In the genomic region with DNA sequence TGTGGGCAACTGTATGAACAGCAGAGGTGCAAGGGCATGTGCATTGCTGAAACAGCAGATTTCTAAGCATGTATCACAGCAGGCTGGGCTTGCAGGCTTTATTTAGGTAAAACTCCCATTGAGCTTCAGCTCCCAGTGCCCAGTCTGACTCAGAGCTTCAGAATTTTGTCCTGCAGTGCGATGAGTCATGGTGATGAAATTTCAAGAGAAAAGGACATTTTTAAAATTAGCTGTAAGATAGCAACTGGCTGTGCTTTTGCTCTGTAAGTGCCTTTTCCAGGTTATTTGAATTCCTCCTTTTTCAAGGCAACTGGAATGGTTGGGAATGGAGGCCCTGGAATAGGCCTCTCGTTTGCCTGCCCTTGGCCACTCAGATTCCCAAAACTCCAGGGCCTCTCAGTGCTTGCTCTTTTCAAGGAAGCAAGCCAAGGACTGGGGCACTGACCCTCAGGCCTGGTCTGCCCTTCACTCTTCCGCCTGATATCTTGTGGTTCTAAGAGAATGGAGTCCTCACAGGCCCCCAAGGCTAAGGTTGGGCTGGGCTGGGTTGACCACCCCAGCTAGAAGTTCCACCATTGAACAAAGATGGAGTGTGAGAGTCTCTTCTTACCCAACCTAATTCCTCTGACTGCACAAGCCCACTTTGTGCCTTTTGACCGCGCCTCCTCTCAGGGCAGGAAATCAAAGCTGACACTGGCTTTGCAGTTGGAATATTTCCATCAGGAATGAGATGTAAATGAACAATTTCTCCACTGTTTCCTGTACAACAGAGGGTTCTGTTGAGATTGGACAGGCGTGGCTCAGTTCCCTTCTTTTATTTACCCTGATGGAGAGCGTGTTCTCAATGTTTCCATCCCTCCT, we compare ENCODE assay signal across 8 cellular contexts. TPM values are rescaled to one million over a fixed set of nuclear protein-coding genes. Genes with fewer than 3 reads are reported as not detected.
A peak's percentile ranks its signal among the peaks of the same experiment; 100 is the strongest.
DNase-seq lines count a peak whose midpoint lies in the region; ATAC-seq and TF ChIP-seq lines count a peak whose summit lies in the region.

No MANE protein-coding gene starts in this region.

- H3K23ac ChIP-seq in neuronal stem cell (ENCODE audit: low read depth, low read length, poor library complexity): no peak overlapping the region

- H3K27ac ChIP-seq in neuronal stem cell (replicated peaks; ENCODE audit: low read length): peak overlapping the region; percentile 69
- no peak overlapping the region for H3K27ac ChIP-seq in effector memory CD4-positive, alpha-beta T cell (ENCODE audit: insufficient read depth, low read length, poor library complexity, severe bottlenecking)

- H3K4me3 ChIP-seq in fibroblast of pulmonary artery (replicated peaks; ENCODE audit: low read depth, low read length) (no peak overlapping the region), neuronal stem cell (ENCODE audit: low read length in 2 of 2) (no peak overlapping the region)
- no peak overlapping the region for H3K4me3 ChIP-seq in effector memory CD4-positive, alpha-beta T cell (ENCODE audit: insufficient read depth, low read depth, low read length, poor library complexity, severe bottlenecking)

- no peak overlapping the region for H2AK5ac ChIP-seq in neuronal stem cell (ENCODE audit: low read depth, low read length)

- no peak overlapping the region for H4K8ac ChIP-seq in neuronal stem cell (ENCODE audit: low read depth, low read length)

- no peaks in the 10 kb centered on the region for H3K27me3 ChIP-seq in neuronal stem cell (ENCODE audit: control insufficient read depth in 3 of 3, insufficient read depth in 3 of 3, low read depth in 1 of 3, low read length in 3 of 3)
- no peaks in the 10 kb centered on the region for H3K27me3 ChIP-seq in effector memory CD4-positive, alpha-beta T cell (replicated peaks; ENCODE audit: control insufficient read depth, insufficient read depth, low read length, poor library complexity, severe bottlenecking)

- no peak overlapping the region for H2BK15ac ChIP-seq in neuronal stem cell (ENCODE audit: low read length)

- no peak for DNase-seq in activated T-cell treated with anti-CD3 and anti-CD28 coated beads, Interleukin-2, amount 50 U/mL, for 24 hours
- DNase-seq in activated T-cell treated with anti-CD3 and anti-CD28 coated beads, Interleukin-2, amount 50 U/mL, for 1 hour: no peak
- DNase-seq in SKM-1 (lab: John Stamatoyannopoulos, UW; ENCODE audit: unreplicated experiment) (peak; percentile 38), fibroblast of pulmonary artery (ENCODE audit: low read depth) (peak; percentile 98), neuronal stem cell (ENCODE audit: low spot score) (peak; percentile 49), NCI-H1694 (lab: John Stamatoyannopoulos, UW) (no peak)
- DNase-seq in effector memory CD4-positive, alpha-beta T cell: no peak

- peaks cover 41% of the 10 kb centered on the region for H3K4me1 Mint-ChIP-seq in activated T-cell treated with anti-CD3 and anti-CD28 coated beads, Interleukin-2, amount 50 U/mL, for 24 hours (ENCODE audit: low read depth)

- H3K9ac ChIP-seq in neuronal stem cell (ENCODE audit: low read depth, low read length, poor library complexity): no peak overlapping the region

- no peak overlapping the region for H2BK12ac ChIP-seq in neuronal stem cell (ENCODE audit: low read length)

- H3K9me3 ChIP-seq in neuronal stem cell (replicated peaks in 1 of 2; ENCODE audit: control insufficient read depth in 2 of 2, insufficient read depth in 1 of 2, low read depth in 1 of 2, low read length in 2 of 2): peaks cover 0 to 10% of the 10 kb centered on the region in 2 donors
- no peaks in the 10 kb centered on the region for H3K9me3 ChIP-seq in effector memory CD4-positive, alpha-beta T cell (ENCODE audit: control insufficient read depth, low read length)

- no peak overlapping the region for H4K91ac ChIP-seq in neuronal stem cell (ENCODE audit: low read depth, low read length, poor library complexity)

- no CpG with 5 or more reads among the region's 7 CpGs for WGBS in neuronal stem cell (ENCODE audit: extremely low coverage in 2 of 2, insufficient read length in 2 of 2, insufficient replicate concordance in 1 of 2), 2 donors

- no peak overlapping the region for H3K4me2 ChIP-seq in neuronal stem cell (ENCODE audit: insufficient read depth, low read length, poor library complexity, severe bottlenecking)

- H2BK120ac ChIP-seq in neuronal stem cell (ENCODE audit: low read depth, low read length): no peak overlapping the region

- ATAC-seq in GM18861 (IDR thresholded peaks at IDR 0.05; ENCODE audit: unreplicated experiment): no peak

- H2AFZ ChIP-seq in neuronal stem cell (ENCODE audit: low read length): peak overlapping the region; percentile 81

- no peaks in the 10 kb centered on the region for H3K9me3 Mint-ChIP-seq in activated T-cell treated with anti-CD3 and anti-CD28 coated beads, Interleukin-2, amount 50 U/mL, for 24 hours

- H3K4me3 Mint-ChIP-seq in activated T-cell treated with anti-CD3 and anti-CD28 coated beads, Interleukin-2, amount 50 U/mL, for 24 hours: no peak overlapping the region

- H3K79me1 ChIP-seq in neuronal stem cell (ENCODE audit: low read depth, low read length): peaks cover 2% of the 10 kb centered on the region

- H3K14ac ChIP-seq in neuronal stem cell (ENCODE audit: low read length): no peak overlapping the region

- peaks cover 20% of the 10 kb centered on the region for H3K27me3 Mint-ChIP-seq in activated T-cell treated with anti-CD3 and anti-CD28 coated beads, Interleukin-2, amount 50 U/mL, for 24 hours

- H2BK5ac ChIP-seq in neuronal stem cell (ENCODE audit: low read length): no peak overlapping the region

- H3K27ac Mint-ChIP-seq in activated T-cell treated with anti-CD3 and anti-CD28 coated beads, Interleukin-2, amount 50 U/mL, for 24 hours: peak overlapping the region; percentile 71

- no peak overlapping the region for H3K4ac ChIP-seq in neuronal stem cell (ENCODE audit: low read length)

- no peak for TF ChIP-seq CTCF in fibroblast of pulmonary artery (IDR thresholded peaks at IDR 0.05; ENCODE audit: low read length, missing control alignments)

- no peaks in the 10 kb centered on the region for H3K36me3 ChIP-seq in neuronal stem cell (replicated peaks in 1 of 2; ENCODE audit: control insufficient read depth in 2 of 2, insufficient read depth in 2 of 2, low read length in 2 of 2)
- no peaks in the 10 kb centered on the region for H3K36me3 ChIP-seq in effector memory CD4-positive, alpha-beta T cell (ENCODE audit: control insufficient read depth, insufficient read depth, low read length)

- peak overlapping the region; percentile 15 for H3K18ac ChIP-seq in neuronal stem cell (ENCODE audit: low read length)

- no peaks in the 10 kb centered on the region for H3K36me3 Mint-ChIP-seq in activated T-cell treated with anti-CD3 and anti-CD28 coated beads, Interleukin-2, amount 50 U/mL, for 24 hours (ENCODE audit: low read depth)

- H3K4me1 ChIP-seq in neuronal stem cell (ENCODE audit: control insufficient read depth in 2 of 2, insufficient read depth in 1 of 2, low read depth in 1 of 2, low read length in 2 of 2): peaks cover 11 to 22% of the 10 kb centered on the region in 2 donors
- H3K4me1 ChIP-seq in effector memory CD4-positive, alpha-beta T cell (ENCODE audit: control insufficient read depth, insufficient read depth, low read length, poor library complexity, severe bottlenecking): no peaks in the 10 kb centered on the region

RNA-seq across cellular contexts. Expression of a gene that starts 59.5 kb away (rescaled TPM):
- polyA plus RNA-seq in neuronal stem cell (2013, experiment 1 of 2): 287 TPM
- polyA plus RNA-seq in neuronal stem cell (2013, experiment 2 of 2): 281 TPM

Comparison
In these comparisons a context has a peak if more than half of its experiments do, and no peak if none do; other contexts are left out.
1. DNase-seq: peak in SKM-1 (single experiment), fibroblast of pulmonary artery (single experiment) and neuronal stem cell (single experiment); none in activated T-cell treated with anti-CD3 and anti-CD28 coated beads, Interleukin-2, amount 50 U/mL, for 24 hours (single experiment), activated T-cell treated with anti-CD3 and anti-CD28 coated beads, Interleukin-2, amount 50 U/mL, for 1 hour (single experiment), effector memory CD4-positive, alpha-beta T cell (0 of 3) and NCI-H1694 (single experiment).